In the genomic region with DNA sequence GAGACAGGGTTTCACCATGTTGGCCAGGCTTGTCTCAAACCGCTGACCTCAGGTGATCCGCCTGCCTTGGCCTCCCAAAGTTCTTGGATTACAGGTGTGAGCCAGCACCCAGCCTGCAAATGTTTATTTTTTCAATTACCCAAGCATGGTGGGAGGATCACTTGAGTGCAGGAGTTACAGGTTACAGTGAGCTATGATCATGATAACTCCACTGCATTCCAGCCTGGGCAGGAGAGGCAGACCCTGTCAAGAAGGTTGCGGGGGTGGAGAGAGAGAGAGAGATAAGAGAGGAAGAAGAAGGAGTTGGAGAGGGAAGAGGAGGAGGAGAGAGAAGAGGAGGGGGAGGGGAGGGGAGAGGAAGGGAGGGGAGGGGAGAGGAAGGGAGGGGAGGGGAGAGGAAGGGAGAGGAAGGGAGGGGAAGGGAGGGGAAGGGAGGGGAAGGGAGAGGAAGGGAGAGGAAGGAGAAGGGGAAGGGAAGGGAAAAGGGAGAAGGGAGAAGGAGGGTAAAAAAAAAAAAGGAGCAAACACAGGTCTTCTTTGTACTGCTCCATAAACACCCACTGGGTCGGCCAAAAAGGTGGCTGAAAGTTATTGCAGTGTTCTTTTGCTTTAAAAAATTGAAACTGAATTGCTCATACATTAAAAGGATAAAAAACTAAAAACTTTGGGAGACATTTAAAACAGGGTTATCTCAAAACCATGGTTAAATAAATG, we compare ENCODE assay signal across 10 cellular contexts. TPM values are rescaled to one million over a fixed set of nuclear protein-coding genes. Genes with fewer than 3 reads are reported as not detected.
"Had no signal": no experiment of that assay in that cellular context is flagged by ENCODE, and none has a peak within 500 bp of the region (broad histone marks: within the 10 kb centered on the region; RNA-seq: fewer than 3 reads in every experiment).

No MANE protein-coding gene starts in this region.

- H3K27ac Mint-ChIP-seq: H9, HFFc6 had no signal

- H3K4me3 Mint-ChIP-seq: H9, HFFc6 had no signal

- H2AFZ ChIP-seq: GM23248 had no signal

- H3K27ac ChIP-seq: GM23248, HL-60 had no signal

- DNase-seq: GM23248, H9, HCEC 1CT, HFFc6, IMR-90, KBM-7 had no signal

- H3K9ac ChIP-seq: GM23248 had no signal

- FAIRE-seq: H1, H54 had no signal

- H3K9me3 Mint-ChIP-seq: HFFc6 had no signal

- H3K4me3 ChIP-seq: GM23248 had no signal

- H3K4me1 Mint-ChIP-seq: H9 had no signal

RNA-seq across cellular contexts. Expression of gene SLC9C2, which starts 5.8 kb away (rescaled TPM):
- total RNA-seq: GM23248, H1, H9, HFFc6, HT1080, IMR-90 had no signal
- polyA plus RNA-seq: GM23248, H1, IMR-90 had no signal

RNA-seq across cellular contexts. Expression of gene TEX50, which starts 26.5 kb away (rescaled TPM):
- total RNA-seq: GM23248, H1, H9, HFFc6, HT1080, IMR-90 had no signal
- polyA plus RNA-seq: GM23248, H1, IMR-90 had no signal
